8 cellular contexts compared by ENCODE assay signal in the genomic region with DNA sequence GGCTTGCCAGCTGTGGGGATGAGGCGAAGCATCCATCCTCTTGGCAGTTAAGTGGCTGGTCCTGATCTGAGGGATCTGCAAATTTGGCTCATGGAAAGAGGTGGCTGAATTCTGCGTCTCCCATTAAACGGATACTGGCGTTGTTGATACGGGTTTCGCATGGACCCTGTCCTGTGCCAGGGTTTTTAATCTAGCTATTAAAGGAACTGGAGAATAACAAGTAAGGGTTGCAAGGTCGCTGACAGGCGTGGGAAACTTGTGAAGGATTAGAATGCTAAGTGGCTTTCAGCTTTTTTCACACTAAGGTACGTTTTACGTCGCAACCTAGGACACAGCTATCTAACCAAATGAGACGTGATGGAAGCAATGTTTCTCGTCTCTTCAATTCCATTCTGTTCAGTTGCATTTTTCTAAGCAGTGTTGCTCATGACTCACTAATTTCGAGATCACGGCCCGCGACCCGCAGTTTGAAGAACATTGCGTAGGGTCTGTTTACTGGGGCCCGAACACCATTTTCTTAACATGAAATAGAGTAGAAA. TPM values are rescaled to one million over a fixed set of nuclear protein-coding genes. Genes with fewer than 3 reads are reported as not detected.
A peak's percentile ranks its signal among the peaks of the same experiment; 100 is the strongest.
DNase-seq lines count a peak whose midpoint lies in the region; ATAC-seq and TF ChIP-seq lines count a peak whose summit lies in the region.

No MANE protein-coding gene starts in this region.

- H3K4me1 Mint-ChIP-seq in activated T-cell treated with anti-CD3 and anti-CD28 coated beads, Interleukin-2, amount 50 U/mL, for 4 hours (ENCODE audit: low read depth): peaks cover 25% of the 10 kb centered on the region

- no peaks in the 10 kb centered on the region for H3K9me3 ChIP-seq in psoas muscle

- intact Hi-C loops in psoas muscle (cut with DNase I): loop anchor here in 1 of 2 donors (5.0 kb wide), 1 partner anchor 53 kb away; no protein-coding TSS in a partner anchor

- H3K4me3 ChIP-seq in psoas muscle: peak overlapping the region; percentile 95

- no peaks in the 10 kb centered on the region for H3K9me3 Mint-ChIP-seq in activated T-cell treated with anti-CD3 and anti-CD28 coated beads, Interleukin-2, amount 50 U/mL, for 4 hours

- peak; percentile 18 to 27 for ATAC-seq in activated CD4-positive, CD25-positive, alpha-beta regulatory T cell treated with anti-CD3 and anti-CD28 coated beads, Interleukin-2, amount 50 U/mL, for 24 hours
- ATAC-seq in activated T-cell treated with anti-CD3 and anti-CD28 coated beads, Interleukin-2, amount 50 U/mL, for 4 hours: peak; percentile 18 to 27
- ATAC-seq in psoas muscle: no peak
- no peak for ATAC-seq in GM18517 (IDR thresholded peaks at IDR 0.05; ENCODE audit: unreplicated experiment)

- peaks cover 12% of the 10 kb centered on the region for H3K4me1 ChIP-seq in psoas muscle

- WGBS in psoas muscle, 3 donors: 3 to 5% (median 4%) methylated on average over 20 of the region's 20 CpGs

- no peaks in the 10 kb centered on the region for H3K27me3 Mint-ChIP-seq in activated T-cell treated with anti-CD3 and anti-CD28 coated beads, Interleukin-2, amount 50 U/mL, for 4 hours (ENCODE audit: low read depth)

- peaks cover 0 to 5% of the 10 kb centered on the region in 2 donors for H3K36me3 ChIP-seq in psoas muscle (ENCODE audit: insufficient read depth in 1 of 2, low read depth in 1 of 2)

- no peak for DNase-seq in activated CD4-positive, CD25-positive, alpha-beta regulatory T cell treated with anti-CD3 and anti-CD28 coated beads, Interleukin-2, amount 50 U/mL, for 72 hours
- DNase-seq in HT1080 (ENCODE audit: low read depth): peak; percentile 28
- no peak for DNase-seq in activated T-cell treated with anti-CD3 and anti-CD28 coated beads, Interleukin-2, amount 50 U/mL, for 4 hours
- DNase-seq in fibroblast of the conjunctiva (ENCODE audit: low read depth): peak; percentile 26
- no peak for DNase-seq in psoas muscle
- no peak for DNase-seq in NCI-H226

- H3K27me3 ChIP-seq in psoas muscle (ENCODE audit: insufficient read depth in 3 of 3, low read length in 2 of 3): no peaks in the 10 kb centered on the region

- H3K36me3 Mint-ChIP-seq in activated T-cell treated with anti-CD3 and anti-CD28 coated beads, Interleukin-2, amount 50 U/mL, for 4 hours (ENCODE audit: insufficient read depth): peaks cover 8% of the 10 kb centered on the region

- H3K27ac ChIP-seq in psoas muscle: peak overlapping the region; percentile 90

- peak overlapping the region; percentile 99 for H3K4me3 Mint-ChIP-seq in activated T-cell treated with anti-CD3 and anti-CD28 coated beads, Interleukin-2, amount 50 U/mL, for 4 hours

- no peak for TF ChIP-seq CTCF in psoas muscle (IDR thresholded peaks at IDR 0.05)

RNA-seq across cellular contexts. Expression of gene GMNN, which starts 0.9 kb away (rescaled TPM):
- total RNA-seq in HT1080 (2014; rRNA removed; shearing (Covaris generic)): 78.2 and 78.9 TPM in 2 replicates
- 45.1 and 47.0 TPM in 2 replicates for polyA plus RNA-seq in HT1080 (2015; cell fraction: cytosol; rRNA removed)
- polyA plus RNA-seq in HT1080 (2015; cell fraction: nucleus; rRNA removed): 43.5 and 46.5 TPM in 2 replicates
- total RNA-seq in activated T-cell treated with anti-CD3 and anti-CD28 coated beads, Interleukin-2, amount 50 U/mL, for 4 hours: 10 to 100 TPM; 61.5 to 78.1 (median 64.5) TPM
- total RNA-seq in psoas muscle: 1 to 10 TPM; 3.5 to 4.2 (median 3.9) TPM
- polyA plus RNA-seq in psoas muscle: 10 to 100 TPM in 2 of 3 donors, 1 to 10 TPM in 1; 7.8 to 12.2 (median 11.0) TPM

RNA-seq across cellular contexts. Expression of gene ARMH2, which starts 23.1 kb away (rescaled TPM):
- not detected in 2 replicates for total RNA-seq in HT1080 (2014; rRNA removed; shearing (Covaris generic))
- polyA plus RNA-seq in HT1080 (2015; cell fraction: cytosol; rRNA removed): not detected in 2 replicates
- not detected in 2 replicates for polyA plus RNA-seq in HT1080 (2015; cell fraction: nucleus; rRNA removed)
- total RNA-seq in activated T-cell treated with anti-CD3 and anti-CD28 coated beads, Interleukin-2, amount 50 U/mL, for 4 hours: not detected
- total RNA-seq in psoas muscle: not detected
- not detected for polyA plus RNA-seq in psoas muscle

RNA-seq across cellular contexts. Expression of gene C6orf62, which starts 56.6 kb away (rescaled TPM):
- total RNA-seq in HT1080 (2014; rRNA removed; shearing (Covaris generic)): 57.0 and 64.9 TPM in 2 replicates
- polyA plus RNA-seq in HT1080 (2015; cell fraction: cytosol; rRNA removed): 113 and 130 TPM in 2 replicates
- 117 and 127 TPM in 2 replicates for polyA plus RNA-seq in HT1080 (2015; cell fraction: nucleus; rRNA removed)
- total RNA-seq in activated T-cell treated with anti-CD3 and anti-CD28 coated beads, Interleukin-2, amount 50 U/mL, for 4 hours: 10 to 100 TPM; 67.0 to 83.8 (median 78.4) TPM
- total RNA-seq in psoas muscle: 10 to 100 TPM; 43.1 to 57.2 (median 47.1) TPM
- polyA plus RNA-seq in psoas muscle: 10 to 100 TPM; 23.9 to 54.8 (median 35.6) TPM

Comparison
In these comparisons a context has a peak if more than half of its experiments do, and no peak if none do; other contexts are left out.
1. ATAC-seq: peak in activated CD4-positive, CD25-positive, alpha-beta regulatory T cell treated with anti-CD3 and anti-CD28 coated beads, Interleukin-2, amount 50 U/mL, for 24 hours (2 of 2) and activated T-cell treated with anti-CD3 and anti-CD28 coated beads, Interleukin-2, amount 50 U/mL, for 4 hours (2 of 2); none in psoas muscle (0 of 4) and GM18517 (single experiment).
2. DNase-seq: peak in HT1080 (single experiment) and fibroblast of the conjunctiva (single experiment); none in activated CD4-positive, CD25-positive, alpha-beta regulatory T cell treated with anti-CD3 and anti-CD28 coated beads, Interleukin-2, amount 50 U/mL, for 72 hours (single experiment), activated T-cell treated with anti-CD3 and anti-CD28 coated beads, Interleukin-2, amount 50 U/mL, for 4 hours (single experiment), psoas muscle (0 of 2) and NCI-H226 (single experiment).
3. RNA of gene GMNN, which starts 0.9 kb away (total RNA-seq): 78.2 to 78.9 TPM in HT1080 and 61.5 to 78.1 TPM in activated T-cell treated with anti-CD3 and anti-CD28 coated beads, Interleukin-2, amount 50 U/mL, for 4 hours; 3.5 to 4.2 TPM in psoas muscle; every median in the first group is over 10 times any median in the second.